Comparison of ENCODE assay signal across 1 cellular context in genomic region chr3:13647314-13648059, GRCh38.
TF ChIP-seq lines count a peak whose summit lies in the region.

No MANE protein-coding gene starts in this region.

TF ChIP-seq in H1, 55 proteins besides CTCF, POLR2A, EP300 and RAD21 (continued from another document):
- no peak for TF ChIP-seq CHD7 (IDR thresholded peaks at IDR 0.05; ENCODE audit: insufficient replicate concordance, low read length)
- TF ChIP-seq SIRT6 (IDR thresholded peaks at IDR 0.05; ENCODE audit: low read length), result no peak
- TF ChIP-seq HDAC6 (IDR thresholded peaks at IDR 0.05; ENCODE audit: low read depth, low read length), result no peak
- TF ChIP-seq GTF2F1 (IDR thresholded peaks at IDR 0.05; ENCODE audit: borderline replicate concordance, low read depth, low read length), result no peak
